11 cellular contexts compared by ENCODE assay signal in the genomic region with DNA sequence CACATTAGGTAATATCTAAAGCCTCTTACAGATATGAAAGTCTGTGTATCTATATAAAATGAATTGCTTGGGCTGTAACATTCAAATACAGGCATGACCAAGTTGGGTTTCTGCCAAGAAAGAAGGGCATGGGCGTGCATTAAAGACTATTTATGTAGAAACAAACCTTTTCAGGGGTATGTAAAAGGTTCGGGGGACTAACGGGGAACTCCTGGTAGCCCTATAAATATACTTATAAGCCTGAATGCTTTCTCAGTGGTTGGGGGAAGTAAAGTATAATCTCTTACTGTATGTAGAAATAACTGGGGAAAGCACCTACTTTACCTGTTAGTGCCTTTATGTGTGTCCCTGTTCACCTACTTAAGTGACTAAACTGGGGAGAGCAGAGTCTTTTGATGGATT.
DNase-seq lines count a peak whose midpoint lies in the region; ATAC-seq, FAIRE-seq and TF ChIP-seq lines count a peak whose summit lies in the region.
"Had no signal": no experiment of that assay in that cellular context is flagged by ENCODE, and none has a peak within 500 bp of the region (broad histone marks: within the 10 kb centered on the region; RNA-seq: fewer than 3 reads in every experiment).

No MANE protein-coding gene starts in this region.

- TF ChIP-seq CTCF in colonic mucosa (IDR thresholded peaks at IDR 0.05) (no peak), suprapubic skin (IDR thresholded peaks at IDR 0.05) (no peak)

- ATAC-seq in GM19452 (IDR thresholded peaks at IDR 0.05; ENCODE audit: unreplicated experiment) (peak; percentile 98), HG03066 (IDR thresholded peaks at IDR 0.05; ENCODE audit: low read depth, unreplicated experiment) (peak; percentile 96), left lobe of liver (no peak)
- ATAC-seq: SK-N-SH treated with all-trans-retinoic acid at 6 μM for 48 hours had no signal

- H3K4me3 ChIP-seq in colonic mucosa (no peak overlapping the region), suprapubic skin (no peak overlapping the region)

- TF ChIP-seq POLR2A in GM12892 (IDR thresholded peaks at IDR 0.05; ENCODE audit: low read depth, low read length): no peak
- TF ChIP-seq POLR2A in suprapubic skin (IDR thresholded peaks at IDR 0.05): no peak

- peak; percentile 68 for FAIRE-seq in GM12892 (lab: Jason Lieb, UNC)
- FAIRE-seq: D721Med had no signal

- H3K4me1 ChIP-seq in colonic mucosa: no peaks in the 10 kb centered on the region
- peaks cover 3% of the 10 kb centered on the region for H3K4me1 ChIP-seq in suprapubic skin

- no peak for TF ChIP-seq EP300 in suprapubic skin (IDR thresholded peaks at IDR 0.05)

- intact Hi-C loops in colonic mucosa (cut with DNase I): no loop called here
- intact Hi-C loops in posterior vena cava (cut with DNase I): loop anchor here (10.0 kb wide), 2 partner anchors 297 to 973 kb away; no protein-coding TSS in a partner anchor

- H3K27me3 ChIP-seq in colonic mucosa (no peaks in the 10 kb centered on the region), suprapubic skin (no peaks in the 10 kb centered on the region)

- 79% methylated on average over 3 of the region's 3 CpGs for WGBS in suprapubic skin

- DNase-seq in GM12892 (ENCODE audit: insufficient read length) (no peak), colonic mucosa (no peak), posterior vena cava (ENCODE audit: low spot score) (no peak), left lobe of liver (ENCODE audit: low spot score) (no peak), suprapubic skin (ENCODE audit: low spot score in 2 of 2) (no peak), mesenteric fat pad (ENCODE audit: low spot score) (no peak)
- DNase-seq: activated naive CD8-positive, alpha-beta T cell treated with anti-CD3 and anti-CD28 coated beads, Interleukin-2, amount 10 ng/mL, durations not matched to agents 7 days and 5 days had no signal

- peak overlapping the region; percentile 88 for H3K27ac ChIP-seq in colonic mucosa
- H3K27ac ChIP-seq in suprapubic skin: no peak overlapping the region

- no peaks in the 10 kb centered on the region for H3K36me3 ChIP-seq in colonic mucosa
- no peaks in the 10 kb centered on the region for H3K36me3 ChIP-seq in suprapubic skin

- H3K9me3 ChIP-seq in colonic mucosa (no peaks in the 10 kb centered on the region), suprapubic skin (no peaks in the 10 kb centered on the region)

- peak overlapping the region in 1 of 2 donors; percentile 59 for H3K9ac ChIP-seq in colonic mucosa (ENCODE audit: low read depth in 2 of 2, low read length in 2 of 2)
